In the genomic region with DNA sequence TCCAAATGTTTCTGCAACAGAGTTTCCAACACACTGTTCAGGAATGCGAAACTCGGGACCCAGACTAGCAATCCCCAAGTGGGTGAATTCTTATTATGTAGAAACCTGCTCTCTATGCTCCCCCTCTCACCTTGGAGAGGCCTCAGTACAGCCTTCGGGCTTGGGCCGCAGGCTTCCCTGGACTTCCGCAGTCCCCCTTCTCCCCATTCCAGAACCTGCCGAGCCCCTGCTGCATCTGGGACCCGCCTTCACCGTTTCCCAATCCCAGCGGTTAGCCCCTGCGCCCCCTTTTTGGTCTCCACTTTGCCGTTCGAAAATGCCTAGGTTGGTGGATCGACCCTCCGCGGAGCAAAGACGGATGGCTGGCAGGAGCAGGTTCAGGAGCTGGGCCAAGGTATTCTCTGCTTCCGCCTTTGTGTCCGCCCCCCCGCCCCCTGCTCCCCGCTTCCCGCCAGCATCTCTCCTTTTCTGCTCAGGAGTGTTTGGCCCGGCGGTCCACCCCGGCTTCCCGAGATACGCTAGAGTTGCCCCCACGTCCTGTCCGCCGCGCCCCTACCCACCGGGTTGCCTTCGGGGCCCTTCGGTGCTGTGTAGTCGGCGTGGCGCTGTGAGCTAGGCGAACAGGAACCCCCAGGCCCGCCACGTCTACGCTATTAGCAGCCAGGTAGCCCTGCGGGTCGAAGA, we compare ENCODE assay signal across 1 cellular context.
TF ChIP-seq lines count a peak whose summit lies in the region.

No MANE protein-coding gene starts in this region.

TF ChIP-seq in IMR-90, 13 proteins besides CTCF, POLR2A, EP300 and RAD21 (continued from another document):
- no peak for TF ChIP-seq MXI1 (IDR thresholded peaks at IDR 0.05; ENCODE audit: borderline replicate concordance, low read depth, low read length)
- TF ChIP-seq, protein P1, sequence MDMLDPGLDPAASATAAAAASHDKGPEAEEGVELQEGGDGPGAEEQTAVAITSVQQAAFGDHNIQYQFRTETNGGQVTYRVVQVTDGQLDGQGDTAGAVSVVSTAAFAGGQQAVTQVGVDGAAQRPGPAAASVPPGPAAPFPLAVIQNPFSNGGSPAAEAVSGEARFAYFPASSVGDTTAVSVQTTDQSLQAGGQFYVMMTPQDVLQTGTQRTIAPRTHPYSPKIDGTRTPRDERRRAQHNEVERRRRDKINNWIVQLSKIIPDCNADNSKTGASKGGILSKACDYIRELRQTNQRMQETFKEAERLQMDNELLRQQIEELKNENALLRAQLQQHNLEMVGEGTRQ (IDR thresholded peaks at IDR 0.05; ENCODE audit: low read depth, low read length) = no peak
- no peak for TF ChIP-seq RFX5 (IDR thresholded peaks at IDR 0.05; ENCODE audit: low read depth, low read length)
- no peak for TF ChIP-seq RCOR1 (IDR thresholded peaks at IDR 0.05; ENCODE audit: insufficient replicate concordance, low read length)
- no peak for TF ChIP-seq NFE2L2 (IDR thresholded peaks at IDR 0.05; ENCODE audit: low read depth, low read length)
- TF ChIP-seq CHD1 (IDR thresholded peaks at IDR 0.05; ENCODE audit: low read depth, low read length) = no peak
- TF ChIP-seq SMC3 (IDR thresholded peaks at IDR 0.05; ENCODE audit: low read depth, low read length) = no peak
- no peak for TF ChIP-seq MAFK (IDR thresholded peaks at IDR 0.05; ENCODE audit: low read depth, low read length)
- no peak for TF ChIP-seq BHLHE40 (IDR thresholded peaks at IDR 0.05; ENCODE audit: low read depth, low read length)
